Comparison of ENCODE assay signal across 19 cellular contexts in genomic region chr6:114075300-114075699, GRCh38.
DNase-seq lines count a peak whose midpoint lies in the region; ATAC-seq and TF ChIP-seq lines count a peak whose summit lies in the region.
"Had no signal": no experiment of that assay in that cellular context is flagged by ENCODE, and none has a peak within 500 bp of the region (broad histone marks: within the 10 kb centered on the region; RNA-seq: fewer than 3 reads in every experiment).

No MANE protein-coding gene starts in this region.

- no peak for TF ChIP-seq CTCF in DND-41 (IDR thresholded peaks at IDR 0.05; ENCODE audit: borderline replicate concordance, extremely low read depth, low read length, poor library complexity, severe bottlenecking)

- H3K27me3 ChIP-seq in DND-41 (ENCODE audit: insufficient read depth, low read length, poor library complexity): no peaks in the 10 kb centered on the region
- H3K27me3 ChIP-seq: BLaER1 had no signal

- no peaks in the 10 kb centered on the region for H3K79me2 ChIP-seq in DND-41 (ENCODE audit: insufficient read depth, low read length)

- DNase-seq in DND-41 (peak; percentile 21), SKM-1 (lab: John Stamatoyannopoulos, UW; ENCODE audit: unreplicated experiment) (no peak), left cardiac atrium (no peak)
- DNase-seq: Caco-2; CD4-positive, CD25-positive, alpha-beta regulatory T cell; CD8-positive, alpha-beta T cell; DMS153; DMS79; GF-D8; H9 had no signal

- H3K27ac ChIP-seq in DND-41 (ENCODE audit: low read length): peak overlapping the region; percentile 90
- H3K27ac ChIP-seq: 22Rv1, BLaER1, C4-2B had no signal

- no peaks in the 10 kb centered on the region for H3K36me3 Mint-ChIP-seq in activated T-helper 17 cell treated with anti-CD3 and anti-CD28 coated beads, Interleukin-2, amount 50 U/mL, for 72 hours (ENCODE audit: low read depth)
- H3K36me3 Mint-ChIP-seq: CD4-positive, CD25-positive, alpha-beta regulatory T cell; CD8-positive, alpha-beta T cell had no signal

- no peaks in the 10 kb centered on the region for H4K20me1 ChIP-seq in DND-41 (ENCODE audit: insufficient read depth, low read length)
- H4K20me1 ChIP-seq: BLaER1 had no signal

- no peak overlapping the region for H3K4me3 Mint-ChIP-seq in activated T-helper 17 cell treated with anti-CD3 and anti-CD28 coated beads, Interleukin-2, amount 50 U/mL, for 72 hours
- H3K4me3 Mint-ChIP-seq: B cell; CD4-positive, CD25-positive, alpha-beta regulatory T cell; CD8-positive, alpha-beta T cell; GM23338; H9 had no signal

- H3K4me2 ChIP-seq in DND-41 (ENCODE audit: insufficient read depth, low read length): no peak overlapping the region
- H3K4me2 ChIP-seq: BLaER1, GM23338 had no signal

- ATAC-seq in DND-41 (ENCODE audit: insufficient read depth, low read depth) (peak; percentile 55), HG02870 (IDR thresholded peaks at IDR 0.05; ENCODE audit: unreplicated experiment) (peak; percentile 63), left cardiac atrium (no peak), GM19328 (IDR thresholded peaks at IDR 0.05; ENCODE audit: unreplicated experiment) (no peak)
- peak; percentile 57 for ATAC-seq in activated T-helper 17 cell treated with anti-CD3 and anti-CD28 coated beads, Interleukin-2, amount 50 U/mL, for 72 hours (replicated peaks)
- ATAC-seq: CD8-positive, alpha-beta T cell; GM23338; HCT116 had no signal

- intact Hi-C loops in left cardiac atrium (cut with DNase I): no loop called here

- no peaks in the 10 kb centered on the region for H3K9me3 Mint-ChIP-seq in activated T-helper 17 cell treated with anti-CD3 and anti-CD28 coated beads, Interleukin-2, amount 50 U/mL, for 72 hours
- H3K9me3 Mint-ChIP-seq: CD8-positive, alpha-beta T cell; GM23338 had no signal

- H3K4me1 ChIP-seq in DND-41 (ENCODE audit: insufficient read depth, low read length): peaks cover 36% of the 10 kb centered on the region
- H3K4me1 ChIP-seq: Caco-2 had no signal

- no peaks in the 10 kb centered on the region for H3K36me3 ChIP-seq in DND-41 (ENCODE audit: insufficient read depth, low read length)
- H3K36me3 ChIP-seq: BLaER1 had no signal

- peak overlapping the region; percentile 79 for H2AFZ ChIP-seq in DND-41 (ENCODE audit: low read depth, low read length)
- H2AFZ ChIP-seq: GM23338 had no signal

- H3K27me3 Mint-ChIP-seq in activated T-helper 17 cell treated with anti-CD3 and anti-CD28 coated beads, Interleukin-2, amount 50 U/mL, for 72 hours: no peaks in the 10 kb centered on the region

- H3K4me3 ChIP-seq in DND-41 (ENCODE audit: low read depth in 1 of 2, low read length in 2 of 2): no peak overlapping the region; a peak in 1 of 4 replicates
- H3K4me3 ChIP-seq: BLaER1, GM23338 had no signal

- peak overlapping the region; percentile 32 for H3K9ac ChIP-seq in DND-41 (ENCODE audit: low read depth, low read length)
- H3K9ac ChIP-seq: BLaER1 had no signal

- no peak overlapping the region for H3K27ac Mint-ChIP-seq in activated T-helper 17 cell treated with anti-CD3 and anti-CD28 coated beads, Interleukin-2, amount 50 U/mL, for 72 hours
- H3K27ac Mint-ChIP-seq: B cell; CD4-positive, CD25-positive, alpha-beta regulatory T cell; CD8-positive, alpha-beta T cell had no signal

- H3K9me3 ChIP-seq in DND-41 (ENCODE audit: insufficient read depth, low read length, severe bottlenecking): no peaks in the 10 kb centered on the region
- H3K9me3 ChIP-seq: Caco-2 had no signal

- H3K4me1 Mint-ChIP-seq in activated T-helper 17 cell treated with anti-CD3 and anti-CD28 coated beads, Interleukin-2, amount 50 U/mL, for 72 hours: peaks cover 15% of the 10 kb centered on the region
- H3K4me1 Mint-ChIP-seq: B cell; CD4-positive, CD25-positive, alpha-beta regulatory T cell had no signal

Comparison
In these comparisons a context has a peak if more than half of its experiments do, and no peak if none do; other contexts are left out.
1. ATAC-seq: peak in DND-41 (single experiment), HG02870 (single experiment) and activated T-helper 17 cell treated with anti-CD3 and anti-CD28 coated beads, Interleukin-2, amount 50 U/mL, for 72 hours (single experiment); none in left cardiac atrium (0 of 2) and GM19328 (single experiment).